Comparison of ENCODE assay signal across 12 cellular contexts in genomic region chr2:37634914-37635358, GRCh38. TPM values are rescaled to one million over a fixed set of nuclear protein-coding genes. Genes with fewer than 3 reads are reported as not detected.
DNase-seq lines count a peak whose midpoint lies in the region; TF ChIP-seq lines count a peak whose summit lies in the region.
"Had no signal": no experiment of that assay in that cellular context is flagged by ENCODE, and none has a peak within 500 bp of the region (broad histone marks: within the 10 kb centered on the region; RNA-seq: fewer than 3 reads in every experiment).

No MANE protein-coding gene starts in this region.

- no peak overlapping the region for H3K4me3 Mint-ChIP-seq in activated naive CD4-positive, alpha-beta T cell treated with anti-CD3 and anti-CD28 coated beads for 36 hours
- H3K4me3 Mint-ChIP-seq in stimulated activated naive CD8-positive, alpha-beta T cell treated with anti-CD3 and anti-CD28 coated beads, Interleukin-15, Interleukin-2, amounts not matched to agents 100 ng/mL and 50 ng/mL, for 24 hours, result peak overlapping the region; percentile 62

- H3K27ac ChIP-seq in caudate nucleus (ENCODE audit: low read depth, low read length), result peak overlapping the region; percentile 12
- H3K27ac ChIP-seq: cardiac muscle cell, gastrocnemius medialis, VCaP had no signal

- TF ChIP-seq POLR2A in NB4 (IDR thresholded peaks at IDR 0.05; ENCODE audit: extremely low read depth, insufficient read length), result no peak

- H3K9me3 Mint-ChIP-seq in activated naive CD4-positive, alpha-beta T cell treated with anti-CD3 and anti-CD28 coated beads for 36 hours, result no peaks in the 10 kb centered on the region
- no peaks in the 10 kb centered on the region for H3K9me3 Mint-ChIP-seq in stimulated activated naive CD8-positive, alpha-beta T cell treated with anti-CD3 and anti-CD28 coated beads, Interleukin-15, Interleukin-2, amounts not matched to agents 100 ng/mL and 50 ng/mL, for 24 hours

- DNase-seq in activated naive CD4-positive, alpha-beta T cell treated with anti-CD3 and anti-CD28 coated beads for 36 hours, result no peak
- no peak for DNase-seq in activated naive CD4-positive, alpha-beta T cell (lab: John Stamatoyannopoulos, UW)
- DNase-seq in NB4 (ENCODE audit: low read depth), result no peak
- DNase-seq in caudate nucleus (lab: John Stamatoyannopoulos, UW), result no peak
- no peak for DNase-seq in NK-92 (lab: John Stamatoyannopoulos, UW; ENCODE audit: unreplicated experiment)
- DNase-seq in NCI-H128 (lab: John Stamatoyannopoulos, UW; ENCODE audit: unreplicated experiment), result no peak
- no peak for DNase-seq in NCI-H82 treated with DMSO at 0.1 percent for 48 hours (lab: John Stamatoyannopoulos, UW; ENCODE audit: unreplicated experiment)
- DNase-seq: gastrocnemius medialis, NCI-H1417 had no signal

- no peaks in the 10 kb centered on the region for H3K27me3 Mint-ChIP-seq in activated naive CD4-positive, alpha-beta T cell treated with anti-CD3 and anti-CD28 coated beads for 36 hours (ENCODE audit: low read depth)
- H3K27me3 Mint-ChIP-seq in stimulated activated naive CD8-positive, alpha-beta T cell treated with anti-CD3 and anti-CD28 coated beads, Interleukin-15, Interleukin-2, amounts not matched to agents 100 ng/mL and 50 ng/mL, for 24 hours, result no peaks in the 10 kb centered on the region

- H3K4me1 Mint-ChIP-seq in activated naive CD4-positive, alpha-beta T cell treated with anti-CD3 and anti-CD28 coated beads for 36 hours (ENCODE audit: low read depth), result peaks cover 57% of the 10 kb centered on the region
- peaks cover 83% of the 10 kb centered on the region for H3K4me1 Mint-ChIP-seq in stimulated activated naive CD8-positive, alpha-beta T cell treated with anti-CD3 and anti-CD28 coated beads, Interleukin-15, Interleukin-2, amounts not matched to agents 100 ng/mL and 50 ng/mL, for 24 hours (ENCODE audit: low read depth)

- H3K27ac Mint-ChIP-seq in activated naive CD4-positive, alpha-beta T cell treated with anti-CD3 and anti-CD28 coated beads for 36 hours, result peak overlapping the region; percentile 90
- H3K27ac Mint-ChIP-seq in stimulated activated naive CD8-positive, alpha-beta T cell treated with anti-CD3 and anti-CD28 coated beads, Interleukin-15, Interleukin-2, amounts not matched to agents 100 ng/mL and 50 ng/mL, for 24 hours, result peak overlapping the region; percentile 94

- TF ChIP-seq CTCF in NB4 (IDR thresholded peaks at IDR 0.05; ENCODE audit: low read depth, low read length), result no peak

- H3K36me3 Mint-ChIP-seq in activated naive CD4-positive, alpha-beta T cell treated with anti-CD3 and anti-CD28 coated beads for 36 hours (ENCODE audit: low read depth), result peaks cover 2% of the 10 kb centered on the region
- peaks cover 3% of the 10 kb centered on the region for H3K36me3 Mint-ChIP-seq in stimulated activated naive CD8-positive, alpha-beta T cell treated with anti-CD3 and anti-CD28 coated beads, Interleukin-15, Interleukin-2, amounts not matched to agents 100 ng/mL and 50 ng/mL, for 24 hours (ENCODE audit: low read depth)

- intact Hi-C loops in activated naive CD4-positive, alpha-beta T cell treated with anti-CD3 and anti-CD28 coated beads for 36 hours (cut with micrococcal nuclease), result loop anchor here (1.0 to 10.0 kb wide), 15 partner anchors 9 to 1494 kb away; partner anchors contain the start of genes CDC42EP3, PRKD3 and STRN

- H3K4me3 ChIP-seq in NB4 (ENCODE audit: low read depth, low read length), result peak overlapping the region; percentile 18
- H3K4me3 ChIP-seq: cardiac muscle cell, gastrocnemius medialis had no signal

- CTCF ChIA-PET in activated naive CD4-positive, alpha-beta T cell treated with anti-CD3 and anti-CD28 coated beads for 36 hours (lab: Charles Lee), result no interaction called here

RNA-seq across cellular contexts. Expression of gene CDC42EP3, which starts 36.5 kb away (rescaled TPM):
- 1 to 10 TPM; 8.5 to 9.4 TPM for total RNA-seq in activated naive CD4-positive, alpha-beta T cell treated with anti-CD3 and anti-CD28 coated beads for 36 hours
